ENCODE assay signal across 27 cellular contexts in the genomic region with DNA sequence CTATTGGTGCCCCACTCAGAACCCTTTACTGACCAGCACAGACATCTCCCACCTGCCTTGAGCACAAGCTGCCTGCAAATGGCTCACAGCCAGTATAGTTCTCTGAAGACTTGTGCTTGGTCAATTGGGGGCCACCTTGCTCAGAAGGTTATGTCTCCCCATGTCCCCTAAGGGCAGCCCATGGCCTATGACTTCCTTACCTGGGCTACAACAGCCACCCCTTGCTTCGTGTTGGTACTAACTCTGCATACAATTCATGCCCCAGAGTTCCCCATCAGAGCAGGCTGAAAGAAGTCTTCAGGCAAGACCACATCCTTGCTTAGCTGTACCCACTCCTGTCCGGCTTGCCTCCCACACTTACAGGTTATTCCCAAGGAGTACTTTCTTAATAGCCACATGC.
"Had no signal": no experiment of that assay in that cellular context is flagged by ENCODE, and none has a peak within 500 bp of the region (broad histone marks: within the 10 kb centered on the region; RNA-seq: fewer than 3 reads in every experiment).

No MANE protein-coding gene starts in this region.

- FAIRE-seq: colon had no signal

- H3K27ac ChIP-seq: adrenal gland, body of pancreas, esophagus muscularis mucosa, foreskin keratinocyte, gastrocnemius medialis, heart right ventricle had no signal

- DNase-seq: activated CD4-positive, alpha-beta memory T cell treated with anti-CD3 and anti-CD28 coated beads for 36 hours; activated CD4-positive, alpha-beta T cell treated with anti-CD3 and anti-CD28 coated beads for 36 hours; activated CD4-positive, alpha-beta T cell treated with anti-CD3 and anti-CD28 coated beads, Interleukin-2, amount 10 ng/mL, durations not matched to agents 24 days and 14 days; activated CD4-positive, CD25-positive, alpha-beta regulatory T cell; activated CD4-positive, CD25-positive, alpha-beta regulatory T cell treated with anti-CD3 and anti-CD28 coated beads, Interleukin-2, amount 50 U/mL, for 72 hours; activated CD8-positive, alpha-beta memory T cell treated with anti-CD3 and anti-CD28 coated beads, Interleukin-2, amount 10 ng/mL, durations not matched to agents 7 days and 5 days; activated CD8-positive, alpha-beta memory T cell treated with anti-CD3 and anti-CD28 coated beads, Interleukin-2, amount 50 U/mL, for 4 hours; activated CD8-positive, alpha-beta T cell treated with anti-CD3 and anti-CD28 coated beads, Interleukin-2, amount 10 ng/mL, durations not matched to agents 7 days and 5 days; activated naive CD4-positive, alpha-beta T cell treated with anti-CD3 and anti-CD28 coated beads for 36 hours; activated naive CD8-positive, alpha-beta T cell treated with anti-CD3 and anti-CD28 coated beads for 36 hours; activated naive CD8-positive, alpha-beta T cell treated with anti-CD3 and anti-CD28 coated beads, Interleukin-2, amount 50 U/mL, for 24 hours; activated T-cell treated with anti-CD3 and anti-CD28 coated beads, Interleukin-2, amount 50 U/mL, for 1 hour; amygdala; body of pancreas; cortex of kidney; dermis blood vessel endothelial cell; effector CD4-positive, alpha-beta T cell; effector memory CD8-positive, alpha-beta T cell; erythroblast; foreskin keratinocyte; gastrocnemius medialis; glutamatergic neuron; heart right ventricle; T-helper 2 cell had no signal

- H3K4me3 ChIP-seq: adrenal gland, body of pancreas, esophagus muscularis mucosa, gastrocnemius medialis, heart right ventricle had no signal

- H3K9me3 ChIP-seq: adrenal gland, esophagus muscularis mucosa, gastrocnemius medialis had no signal

- H3K27me3 ChIP-seq: adrenal gland, body of pancreas, esophagus muscularis mucosa, gastrocnemius medialis had no signal

- ATAC-seq: activated CD4-positive, alpha-beta T cell treated with anti-CD3 and anti-CD28 coated beads for 36 hours; activated CD8-positive, alpha-beta memory T cell treated with anti-CD3 and anti-CD28 coated beads, Interleukin-2, amount 10 ng/mL, durations not matched to agents 7 days and 5 days; activated CD8-positive, alpha-beta T cell treated with anti-CD3 and anti-CD28 coated beads, Interleukin-2, amount 10 ng/mL, durations not matched to agents 7 days and 5 days; activated naive CD8-positive, alpha-beta T cell treated with anti-CD3 and anti-CD28 coated beads, Interleukin-2, amount 50 U/mL, for 24 hours; body of pancreas; effector memory CD8-positive, alpha-beta T cell; foreskin keratinocyte; gastrocnemius medialis; heart right ventricle had no signal

- H3K4me1 ChIP-seq: body of pancreas, esophagus muscularis mucosa, gastrocnemius medialis had no signal

- H3K36me3 ChIP-seq: adrenal gland, gastrocnemius medialis, heart right ventricle had no signal
